In genomic region chr17:43451741-43452140, GRCh38 we compare ENCODE assay signal across 2 cellular contexts. TPM values are rescaled to one million over a fixed set of nuclear protein-coding genes. Genes with fewer than 3 reads are reported as not detected.
DNase-seq lines count a peak whose midpoint lies in the region; ATAC-seq and TF ChIP-seq lines count a peak whose summit lies in the region.
"Not testable (repeated sequence)": the region's sequence is repeated elsewhere in the genome, so short reads cannot be mapped to it uniquely, and the experiment has no call there.

No MANE protein-coding gene starts in this region.

- TF ChIP-seq CTCF in RWPE1 (conservative IDR thresholded peaks at IDR 0.05; ENCODE audit: low read depth) = not testable (repeated sequence)

- peak overlapping the region; percentile 96; the same call in 1 of the 2 replicates for H3K27ac ChIP-seq in RWPE1

- POLR2A ChIA-PET in RWPE1 (lab: Yijun Ruan, JAX; ENCODE audit: low non-redundant PET) = not testable (repeated sequence)

- intact Hi-C loops in sciatic nerve (cut with DNase I) = not testable (repeated sequence)

- DNase-seq in RWPE1 (ENCODE audit: low spot score) = not testable (repeated sequence)
- peak; percentile 26 for DNase-seq in sciatic nerve (ENCODE audit: low spot score)

- CTCF ChIA-PET in RWPE1 (lab: Yijun Ruan, JAX) = not testable (repeated sequence)

- ATAC-seq in sciatic nerve = not testable (repeated sequence)

RNA-seq across cellular contexts. Expression of gene DHX8, which starts 32.0 kb away (rescaled TPM):
- 40.9 TPM for total RNA-seq in sciatic nerve

RNA-seq across cellular contexts. Expression of gene ARL4D, which starts 52.9 kb away (rescaled TPM):
- 94.0 TPM for total RNA-seq in sciatic nerve
